In the genomic region with DNA sequence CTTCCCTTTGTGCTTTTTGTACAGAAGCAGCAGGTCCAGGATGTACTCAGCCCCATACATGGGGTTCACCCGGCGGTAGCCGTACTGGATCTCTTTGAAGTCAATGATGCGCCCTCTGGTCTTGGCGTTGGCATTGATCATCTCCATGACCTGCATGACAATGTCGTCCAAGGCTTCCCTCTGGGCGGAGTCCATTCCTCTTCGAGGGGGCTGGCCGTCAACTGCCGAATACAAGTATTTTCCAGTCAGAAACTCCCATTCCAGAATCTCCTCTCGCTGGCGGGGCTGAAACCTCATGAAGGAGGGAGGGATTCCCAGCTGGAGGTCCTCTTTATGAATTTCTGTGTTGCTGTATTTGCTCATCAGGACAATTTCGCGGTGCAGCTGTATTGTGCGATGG, we compare ENCODE assay signal across 1 cellular context.
TF ChIP-seq lines count a peak whose summit lies in the region.

No MANE protein-coding gene starts in this region.

TF ChIP-seq in GM23338, 12 proteins besides CTCF, POLR2A, EP300 and RAD21 (continued from another document):
- no peak for TF ChIP-seq EZH2 (IDR thresholded peaks at IDR 0.05; ENCODE audit: low read depth, unreplicated experiment)
- TF ChIP-seq JUNB (IDR thresholded peaks at IDR 0.05; ENCODE audit: unreplicated experiment), result no peak
- TF ChIP-seq, protein P1, sequence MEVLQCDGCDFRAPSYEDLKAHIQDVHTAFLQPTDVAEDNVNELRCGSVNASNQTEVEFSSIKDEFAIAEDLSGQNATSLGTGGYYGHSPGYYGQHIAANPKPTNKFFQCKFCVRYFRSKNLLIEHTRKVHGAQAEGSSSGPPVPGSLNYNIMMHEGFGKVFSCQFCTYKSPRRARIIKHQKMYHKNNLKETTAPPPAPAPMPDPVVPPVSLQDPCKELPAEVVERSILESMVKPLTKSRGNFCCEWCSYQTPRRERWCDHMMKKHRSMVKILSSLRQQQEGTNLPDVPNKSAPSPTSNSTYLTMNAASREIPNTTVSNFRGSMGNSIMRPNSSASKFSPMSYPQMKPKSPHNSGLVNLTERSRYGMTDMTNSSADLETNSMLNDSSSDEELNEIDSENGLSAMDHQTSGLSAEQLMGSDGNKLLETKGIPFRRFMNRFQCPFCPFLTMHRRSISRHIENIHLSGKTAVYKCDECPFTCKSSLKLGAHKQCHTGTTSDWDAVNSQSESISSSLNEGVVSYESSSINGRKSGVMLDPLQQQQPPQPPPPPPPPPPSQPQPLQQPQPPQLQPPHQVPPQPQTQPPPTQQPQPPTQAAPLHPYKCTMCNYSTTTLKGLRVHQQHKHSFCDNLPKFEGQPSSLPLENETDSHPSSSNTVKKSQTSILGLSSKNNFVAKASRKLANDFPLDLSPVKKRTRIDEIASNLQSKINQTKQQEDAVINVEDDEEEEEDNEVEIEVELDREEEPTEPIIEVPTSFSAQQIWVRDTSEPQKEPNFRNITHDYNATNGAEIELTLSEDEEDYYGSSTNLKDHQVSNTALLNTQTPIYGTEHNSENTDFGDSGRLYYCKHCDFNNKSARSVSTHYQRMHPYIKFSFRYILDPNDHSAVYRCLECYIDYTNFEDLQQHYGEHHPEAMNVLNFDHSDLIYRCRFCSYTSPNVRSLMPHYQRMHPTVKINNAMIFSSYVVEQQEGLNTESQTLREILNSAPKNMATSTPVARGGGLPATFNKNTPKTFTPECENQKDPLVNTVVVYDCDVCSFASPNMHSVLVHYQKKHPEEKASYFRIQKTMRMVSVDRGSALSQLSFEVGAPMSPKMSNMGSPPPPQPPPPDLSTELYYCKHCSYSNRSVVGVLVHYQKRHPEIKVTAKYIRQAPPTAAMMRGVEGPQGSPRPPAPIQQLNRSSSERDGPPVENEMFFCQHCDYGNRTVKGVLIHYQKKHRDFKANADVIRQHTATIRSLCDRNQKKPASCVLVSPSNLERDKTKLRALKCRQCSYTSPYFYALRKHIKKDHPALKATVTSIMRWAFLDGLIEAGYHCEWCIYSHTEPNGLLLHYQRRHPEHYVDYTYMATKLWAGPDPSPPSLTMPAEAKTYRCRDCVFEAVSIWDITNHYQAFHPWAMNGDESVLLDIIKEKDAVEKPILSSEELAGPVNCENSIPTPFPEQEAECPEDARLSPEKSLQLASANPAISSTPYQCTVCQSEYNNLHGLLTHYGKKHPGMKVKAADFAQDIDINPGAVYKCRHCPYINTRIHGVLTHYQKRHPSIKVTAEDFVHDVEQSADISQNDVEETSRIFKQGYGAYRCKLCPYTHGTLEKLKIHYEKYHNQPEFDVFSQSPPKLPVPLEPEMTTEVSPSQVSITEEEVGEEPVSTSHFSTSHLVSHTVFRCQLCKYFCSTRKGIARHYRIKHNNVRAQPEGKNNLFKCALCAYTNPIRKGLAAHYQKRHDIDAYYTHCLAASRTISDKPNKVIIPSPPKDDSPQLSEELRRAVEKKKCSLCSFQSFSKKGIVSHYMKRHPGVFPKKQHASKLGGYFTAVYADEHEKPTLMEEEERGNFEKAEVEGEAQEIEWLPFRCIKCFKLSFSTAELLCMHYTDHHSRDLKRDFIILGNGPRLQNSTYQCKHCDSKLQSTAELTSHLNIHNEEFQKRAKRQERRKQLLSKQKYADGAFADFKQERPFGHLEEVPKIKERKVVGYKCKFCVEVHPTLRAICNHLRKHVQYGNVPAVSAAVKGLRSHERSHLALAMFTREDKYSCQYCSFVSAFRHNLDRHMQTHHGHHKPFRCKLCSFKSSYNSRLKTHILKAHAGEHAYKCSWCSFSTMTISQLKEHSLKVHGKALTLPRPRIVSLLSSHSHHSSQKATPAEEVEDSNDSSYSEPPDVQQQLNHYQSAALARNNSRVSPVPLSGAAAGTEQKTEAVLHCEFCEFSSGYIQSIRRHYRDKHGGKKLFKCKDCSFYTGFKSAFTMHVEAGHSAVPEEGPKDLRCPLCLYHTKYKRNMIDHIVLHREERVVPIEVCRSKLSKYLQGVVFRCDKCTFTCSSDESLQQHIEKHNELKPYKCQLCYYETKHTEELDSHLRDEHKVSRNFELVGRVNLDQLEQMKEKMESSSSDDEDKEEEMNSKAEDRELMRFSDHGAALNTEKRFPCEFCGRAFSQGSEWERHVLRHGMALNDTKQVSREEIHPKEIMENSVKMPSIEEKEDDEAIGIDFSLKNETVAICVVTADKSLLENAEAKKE (CRISPR knock-in tag; IDR thresholded peaks at IDR 0.05), result no peak
- TF ChIP-seq, protein P2, sequence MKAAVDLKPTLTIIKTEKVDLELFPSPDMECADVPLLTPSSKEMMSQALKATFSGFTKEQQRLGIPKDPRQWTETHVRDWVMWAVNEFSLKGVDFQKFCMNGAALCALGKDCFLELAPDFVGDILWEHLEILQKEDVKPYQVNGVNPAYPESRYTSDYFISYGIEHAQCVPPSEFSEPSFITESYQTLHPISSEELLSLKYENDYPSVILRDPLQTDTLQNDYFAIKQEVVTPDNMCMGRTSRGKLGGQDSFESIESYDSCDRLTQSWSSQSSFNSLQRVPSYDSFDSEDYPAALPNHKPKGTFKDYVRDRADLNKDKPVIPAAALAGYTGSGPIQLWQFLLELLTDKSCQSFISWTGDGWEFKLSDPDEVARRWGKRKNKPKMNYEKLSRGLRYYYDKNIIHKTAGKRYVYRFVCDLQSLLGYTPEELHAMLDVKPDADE (IDR thresholded peaks at IDR 0.05), result no peak
- TF ChIP-seq EZH2phosphoT487 (IDR thresholded peaks at IDR 0.05; ENCODE audit: unreplicated experiment), result no peak
- TF ChIP-seq, protein P3, sequence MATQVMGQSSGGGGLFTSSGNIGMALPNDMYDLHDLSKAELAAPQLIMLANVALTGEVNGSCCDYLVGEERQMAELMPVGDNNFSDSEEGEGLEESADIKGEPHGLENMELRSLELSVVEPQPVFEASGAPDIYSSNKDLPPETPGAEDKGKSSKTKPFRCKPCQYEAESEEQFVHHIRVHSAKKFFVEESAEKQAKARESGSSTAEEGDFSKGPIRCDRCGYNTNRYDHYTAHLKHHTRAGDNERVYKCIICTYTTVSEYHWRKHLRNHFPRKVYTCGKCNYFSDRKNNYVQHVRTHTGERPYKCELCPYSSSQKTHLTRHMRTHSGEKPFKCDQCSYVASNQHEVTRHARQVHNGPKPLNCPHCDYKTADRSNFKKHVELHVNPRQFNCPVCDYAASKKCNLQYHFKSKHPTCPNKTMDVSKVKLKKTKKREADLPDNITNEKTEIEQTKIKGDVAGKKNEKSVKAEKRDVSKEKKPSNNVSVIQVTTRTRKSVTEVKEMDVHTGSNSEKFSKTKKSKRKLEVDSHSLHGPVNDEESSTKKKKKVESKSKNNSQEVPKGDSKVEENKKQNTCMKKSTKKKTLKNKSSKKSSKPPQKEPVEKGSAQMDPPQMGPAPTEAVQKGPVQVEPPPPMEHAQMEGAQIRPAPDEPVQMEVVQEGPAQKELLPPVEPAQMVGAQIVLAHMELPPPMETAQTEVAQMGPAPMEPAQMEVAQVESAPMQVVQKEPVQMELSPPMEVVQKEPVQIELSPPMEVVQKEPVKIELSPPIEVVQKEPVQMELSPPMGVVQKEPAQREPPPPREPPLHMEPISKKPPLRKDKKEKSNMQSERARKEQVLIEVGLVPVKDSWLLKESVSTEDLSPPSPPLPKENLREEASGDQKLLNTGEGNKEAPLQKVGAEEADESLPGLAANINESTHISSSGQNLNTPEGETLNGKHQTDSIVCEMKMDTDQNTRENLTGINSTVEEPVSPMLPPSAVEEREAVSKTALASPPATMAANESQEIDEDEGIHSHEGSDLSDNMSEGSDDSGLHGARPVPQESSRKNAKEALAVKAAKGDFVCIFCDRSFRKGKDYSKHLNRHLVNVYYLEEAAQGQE (IDR thresholded peaks at IDR 0.05; ENCODE audit: unreplicated experiment), result no peak
